ENCODE assay signal across 32 cellular contexts in genomic region chr14:37363661-37364060, GRCh38.
"Had no signal": no experiment of that assay in that cellular context is flagged by ENCODE, and none has a peak within 500 bp of the region (broad histone marks: within the 10 kb centered on the region; RNA-seq: fewer than 3 reads in every experiment).

No MANE protein-coding gene starts in this region.

- H3K27ac ChIP-seq: adrenal gland, body of pancreas, brain microvascular endothelial cell, breast epithelium, VCaP had no signal

- ATAC-seq: activated CD8-positive, alpha-beta T cell treated with anti-CD3 and anti-CD28 coated beads for 36 hours; activated naive CD4-positive, alpha-beta T cell treated with anti-CD3 and anti-CD28 coated beads, Interleukin-2, amount 50 U/mL, for 72 hours; activated T-cell treated with anti-CD3 and anti-CD28 coated beads, Interleukin-2, amount 50 U/mL, for 4 hours; activated T-cell treated with anti-CD3 and anti-CD28 coated beads, Interleukin-2, amount 50 U/mL, for 72 hours; activated T-helper 17 cell treated with anti-CD3 and anti-CD28 coated beads, Interleukin-2, amount 50 U/mL, for 72 hours; body of pancreas had no signal

- H3K4me3 ChIP-seq: adrenal gland, body of pancreas, breast epithelium had no signal

- H3K9me3 ChIP-seq: adrenal gland, body of pancreas had no signal

- H3K4me1 ChIP-seq: adrenal gland, body of pancreas, breast epithelium had no signal

- DNase-seq: activated B cell treated with CpG ODN at 0.5 μM for 24 hours; activated CD4-positive, alpha-beta memory T cell treated with anti-CD3 and anti-CD28 coated beads for 36 hours; activated CD4-positive, alpha-beta T cell treated with anti-CD3 and anti-CD28 coated beads for 4 hours; activated CD4-positive, alpha-beta T cell treated with anti-CD3 and anti-CD28 coated beads, Interleukin-2, amount 10 ng/mL, durations not matched to agents 24 days and 14 days; activated CD4-positive, alpha-beta T cell treated with anti-CD3 and anti-CD28 coated beads, Interleukin-2, amount 50 U/mL, for 1 hour; activated CD4-positive, alpha-beta T cell treated with anti-CD3 and anti-CD28 coated beads, Interleukin-2, amount 50 U/mL, for 4 hours; activated CD4-positive, CD25-positive, alpha-beta regulatory T cell treated with anti-CD3 and anti-CD28 coated beads, Interleukin-2, amount 50 U/mL, for 72 hours; activated CD8-positive, alpha-beta memory T cell treated with anti-CD3 and anti-CD28 coated beads, Interleukin-2, amount 50 U/mL, for 4 hours; activated CD8-positive, alpha-beta T cell treated with anti-CD3 and anti-CD28 coated beads for 36 hours; activated effector memory CD4-positive, alpha-beta T cell treated with anti-CD3 and anti-CD28 coated beads, Interleukin-2, amount 50 U/mL, for 16 hours; activated gamma-delta T cell treated with Interleukin-2 at 50 U/mL for 16 hours; activated naive CD4-positive, alpha-beta T cell; activated naive CD4-positive, alpha-beta T cell treated with anti-CD3 and anti-CD28 coated beads for 36 hours; activated naive CD4-positive, alpha-beta T cell treated with anti-CD3 and anti-CD28 coated beads, Interleukin-2, amount 50 U/mL, for 16 hours; activated naive CD8-positive, alpha-beta T cell treated with anti-CD3 and anti-CD28 coated beads for 36 hours; activated T-cell treated with anti-CD3 and anti-CD28 coated beads for 4 hours; activated T-cell treated with anti-CD3 and anti-CD28 coated beads, Interleukin-2, amount 50 U/mL, for 1 hour; activated T-cell treated with anti-CD3 and anti-CD28 coated beads, Interleukin-2, amount 50 U/mL, for 4 hours; activated T-cell treated with anti-CD3 and anti-CD28 coated beads, Interleukin-2, amount 50 U/mL, for 72 hours; adrenal gland; amniotic stem cell; body of pancreas; brain microvascular endothelial cell; central memory CD4-positive, alpha-beta T cell; SW 1271; T-helper 1 cell; T-helper 2 cell; T-helper 9 cell had no signal

- H3K27me3 ChIP-seq: adrenal gland, body of pancreas, brain microvascular endothelial cell, breast epithelium had no signal

- H3K36me3 ChIP-seq: adrenal gland, brain microvascular endothelial cell, breast epithelium had no signal
